In genomic region chr7:2952316-2952715, GRCh38 we compare ENCODE assay signal across 18 cellular contexts.
DNase-seq lines count a peak whose midpoint lies in the region; ATAC-seq and TF ChIP-seq lines count a peak whose summit lies in the region.
"Had no signal": no experiment of that assay in that cellular context is flagged by ENCODE, and none has a peak within 500 bp of the region (broad histone marks: within the 10 kb centered on the region; RNA-seq: fewer than 3 reads in every experiment).

No MANE protein-coding gene starts in this region.

- no peak for TF ChIP-seq EP300 in ovary (IDR thresholded peaks at IDR 0.05)

- intact Hi-C loops in activated CD8-positive, alpha-beta T cell treated with anti-CD3 and anti-CD28 coated beads for 36 hours (cut with micrococcal nuclease), result no loop called here
- intact Hi-C loops in ovary (cut with DNase I), result no loop called here

- peak overlapping the region; percentile 70 for H3K27ac Mint-ChIP-seq in activated CD8-positive, alpha-beta T cell treated with anti-CD3 and anti-CD28 coated beads for 36 hours
- peak overlapping the region; percentile 66 to 96 (median 92) for H3K27ac Mint-ChIP-seq in immature natural killer cell
- peak overlapping the region; percentile 88 for H3K27ac Mint-ChIP-seq in stimulated activated naive B cell treated with anti-CD40 and anti-IgM and Interleukin-4, amounts not matched to agents 10 μg/mL and 1 μg/mL and 100 μg/mL, for 72 hours
- H3K27ac Mint-ChIP-seq: brain had no signal

- 90 to 94% (median 92%) methylated on average over 4 of the region's 4 CpGs for WGBS in ovary, 3 donors

- no peaks in the 10 kb centered on the region for H3K27me3 ChIP-seq in ovary

- peaks cover 89% of the 10 kb centered on the region for H3K36me3 Mint-ChIP-seq in activated CD8-positive, alpha-beta T cell treated with anti-CD3 and anti-CD28 coated beads for 36 hours (ENCODE audit: low read depth)
- peaks cover 30 to 42% (median 33%) of the 10 kb centered on the region in 3 donors for H3K36me3 Mint-ChIP-seq in immature natural killer cell
- peaks cover 50 to 88% of the 10 kb centered on the region in 2 donors for H3K36me3 Mint-ChIP-seq in stimulated activated naive B cell treated with anti-CD40 and anti-IgM and Interleukin-4, amounts not matched to agents 10 μg/mL and 1 μg/mL and 100 μg/mL, for 72 hours

- CTCF ChIA-PET in activated CD8-positive, alpha-beta T cell treated with anti-CD3 and anti-CD28 coated beads for 36 hours (lab: Charles Lee), result interaction anchor here (0.7 to 1.8 kb wide), 5 partner anchors 10 to 202 kb away, joined by 3 to 5 read pairs (median 3); no protein-coding TSS in a partner anchor

- no peak for ATAC-seq in activated CD8-positive, alpha-beta T cell treated with anti-CD3 and anti-CD28 coated beads for 36 hours
- ATAC-seq in stimulated activated naive B cell treated with anti-CD40 and anti-IgM and Interleukin-4, amounts not matched to agents 10 μg/mL and 1 μg/mL and 100 μg/mL, for 72 hours (replicated peaks), result no peak

- no peak overlapping the region for H3K27ac ChIP-seq in ovary

- peaks cover 84% of the 10 kb centered on the region for H3K4me1 Mint-ChIP-seq in activated CD8-positive, alpha-beta T cell treated with anti-CD3 and anti-CD28 coated beads for 36 hours (ENCODE audit: low read depth)
- H3K4me1 Mint-ChIP-seq in immature natural killer cell, result peaks cover 88 to 98% of the 10 kb centered on the region in 2 donors
- peaks cover 45 to 81% of the 10 kb centered on the region in 2 donors for H3K4me1 Mint-ChIP-seq in stimulated activated naive B cell treated with anti-CD40 and anti-IgM and Interleukin-4, amounts not matched to agents 10 μg/mL and 1 μg/mL and 100 μg/mL, for 72 hours

- no peaks in the 10 kb centered on the region for H3K36me3 ChIP-seq in ovary

- POLR2A ChIA-PET in activated CD8-positive, alpha-beta T cell treated with anti-CD3 and anti-CD28 coated beads for 36 hours (lab: Charles Lee), result interaction anchor here (0.6 to 1.2 kb wide), 4 partner anchors 9 to 766 kb away, joined by 3 to 5 read pairs (median 3); no protein-coding TSS in a partner anchor

- H3K9me3 ChIP-seq in ovary, result no peaks in the 10 kb centered on the region

- peak; percentile 2 for DNase-seq in activated effector memory CD4-positive, alpha-beta T cell treated with anti-CD3 and anti-CD28 coated beads, Interleukin-2, amount 50 U/mL, for 16 hours
- DNase-seq in activated effector memory CD4-positive, alpha-beta T cell treated with Interleukin-2 at 50 U/mL for 16 hours, result no peak
- DNase-seq in activated CD8-positive, alpha-beta T cell treated with anti-CD3 and anti-CD28 coated beads for 36 hours, result no peak
- DNase-seq in immature natural killer cell (no peak), T1000 (lab: John Stamatoyannopoulos, UW) (no peak), dermis blood vessel endothelial cell (no peak), ovary (no peak)
- DNase-seq in stimulated activated naive B cell treated with anti-CD40 and anti-IgM and Interleukin-4, amounts not matched to agents 10 μg/mL and 1 μg/mL and 100 μg/mL, for 72 hours, result no peak
- DNase-seq: ACHN; activated CD4-positive, alpha-beta T cell treated with anti-CD3 and anti-CD28 coated beads, Interleukin-2, amount 10 ng/mL, durations not matched to agents 24 days and 14 days; C1 segment of cervical spinal cord; NCI-H1048; NCI-H2081 treated with DMSO at 0.1 percent for 48 hours; NCI-H82; OCI-M1; SHP77; stimulated activated CD8-positive, alpha-beta memory T cell treated with anti-CD3 and anti-CD28 coated beads, Interleukin-4, amount 100 ng/mL, for 48 hours had no signal

- H3K9me3 Mint-ChIP-seq in activated CD8-positive, alpha-beta T cell treated with anti-CD3 and anti-CD28 coated beads for 36 hours, result peaks cover 20% of the 10 kb centered on the region
- no peaks in the 10 kb centered on the region for H3K9me3 Mint-ChIP-seq in immature natural killer cell
- peaks cover 0 to 2% of the 10 kb centered on the region in 2 donors for H3K9me3 Mint-ChIP-seq in stimulated activated naive B cell treated with anti-CD40 and anti-IgM and Interleukin-4, amounts not matched to agents 10 μg/mL and 1 μg/mL and 100 μg/mL, for 72 hours

- no peak overlapping the region for H3K4me3 Mint-ChIP-seq in activated CD8-positive, alpha-beta T cell treated with anti-CD3 and anti-CD28 coated beads for 36 hours
- peak overlapping the region in 1 of 5 donors; percentile 9 for H3K4me3 Mint-ChIP-seq in immature natural killer cell
- H3K4me3 Mint-ChIP-seq in stimulated activated naive B cell treated with anti-CD40 and anti-IgM and Interleukin-4, amounts not matched to agents 10 μg/mL and 1 μg/mL and 100 μg/mL, for 72 hours, result peak overlapping the region in 1 of 2 donors; percentile 16
- H3K4me3 Mint-ChIP-seq: activated CD4-positive, alpha-beta T cell treated with anti-CD3 and anti-CD28 coated beads, Interleukin-2, amount 10 ng/mL, durations not matched to agents 24 days and 14 days; brain had no signal

- no peak for TF ChIP-seq POLR2A in ovary (IDR thresholded peaks at IDR 0.05)

- no peaks in the 10 kb centered on the region for H3K4me1 ChIP-seq in ovary (ENCODE audit: insufficient read depth)

- H3K4me3 ChIP-seq in ovary, result no peak overlapping the region

- TF ChIP-seq CTCF in activated CD8-positive, alpha-beta T cell treated with anti-CD3 and anti-CD28 coated beads for 36 hours (IDR thresholded peaks at IDR 0.05), result no peak
- TF ChIP-seq CTCF in ovary (IDR thresholded peaks at IDR 0.05), result no peak

- H3K27me3 Mint-ChIP-seq in activated CD8-positive, alpha-beta T cell treated with anti-CD3 and anti-CD28 coated beads for 36 hours, result no peaks in the 10 kb centered on the region
- peaks cover 3 to 5% (median 3%) of the 10 kb centered on the region in 3 donors for H3K27me3 Mint-ChIP-seq in immature natural killer cell (ENCODE audit: low read depth in 3 of 3)
- no peaks in the 10 kb centered on the region for H3K27me3 Mint-ChIP-seq in stimulated activated naive B cell treated with anti-CD40 and anti-IgM and Interleukin-4, amounts not matched to agents 10 μg/mL and 1 μg/mL and 100 μg/mL, for 72 hours
- H3K27me3 Mint-ChIP-seq: activated CD4-positive, alpha-beta T cell treated with anti-CD3 and anti-CD28 coated beads, Interleukin-2, amount 10 ng/mL, durations not matched to agents 24 days and 14 days had no signal
